ENCODE assay signal across 9 cellular contexts in the genomic region with DNA sequence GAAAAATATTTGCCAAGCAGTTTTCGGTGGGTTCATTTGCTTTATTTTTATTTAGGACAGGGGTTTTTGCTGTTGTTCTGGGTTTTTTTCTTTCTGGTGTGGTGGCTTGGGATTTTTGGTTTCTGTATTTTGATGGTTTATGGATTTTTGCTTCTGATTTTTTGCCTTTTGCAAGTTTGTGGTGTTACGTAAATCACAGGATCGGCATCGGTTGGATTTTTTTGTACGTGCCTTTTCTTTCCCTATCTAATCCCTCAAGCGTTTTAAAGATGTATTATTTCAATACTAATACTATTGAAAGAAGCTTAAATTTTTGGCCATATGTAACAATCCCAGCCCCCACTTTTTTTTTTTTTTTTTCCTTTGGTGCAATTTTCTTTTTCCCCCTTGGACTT. TPM values are rescaled to one million over a fixed set of nuclear protein-coding genes. Genes with fewer than 3 reads are reported as not detected.
DNase-seq lines count a peak whose midpoint lies in the region; ATAC-seq and TF ChIP-seq lines count a peak whose summit lies in the region.
"Had no signal": no experiment of that assay in that cellular context is flagged by ENCODE, and none has a peak within 500 bp of the region (broad histone marks: within the 10 kb centered on the region; RNA-seq: fewer than 3 reads in every experiment).

No MANE protein-coding gene starts in this region.

- in situ Hi-C loops in ACHN (cut with HindIII; ENCODE audit: low pct_ligation_motif_present, low pct_unique_long_range_greater_than_20kb, low sequenced_read_pairs) = no loop called here

- no peak for DNase-seq in activated T-cell treated with anti-CD3 and anti-CD28 coated beads, Interleukin-2, amount 50 U/mL, for 72 hours
- DNase-seq in activated T-cell treated with anti-CD3 and anti-CD28 coated beads, Interleukin-2, amount 50 U/mL, for 1 hour = no peak
- DNase-seq in right lobe of liver (no peak), tibial nerve (ENCODE audit: low spot score in 2 of 2) (no peak), cerebellar nuclear complex (lab: John Stamatoyannopoulos, UW) (no peak), ACHN (no peak)

- no peaks in the 10 kb centered on the region for H3K27me3 Mint-ChIP-seq in activated T-cell treated with anti-CD3 and anti-CD28 coated beads, Interleukin-2, amount 50 U/mL, for 72 hours (ENCODE audit: low read depth)

- peaks cover 0 to 35% (median 9%) of the 10 kb centered on the region in 4 donors for H3K4me1 ChIP-seq in right lobe of liver
- peaks cover 3 to 36% (median 16%) of the 10 kb centered on the region in 4 donors for H3K4me1 ChIP-seq in tibial nerve

- H3K27ac ChIP-seq in angular gyrus (ENCODE audit: low read depth, low read length) = peak overlapping the region; percentile 100
- H3K27ac ChIP-seq in right lobe of liver = peak overlapping the region; percentile 99 to 100 (median 99)
- peak overlapping the region; percentile 97 to 100 (median 98) for H3K27ac ChIP-seq in tibial nerve

- intact Hi-C loops in right lobe of liver (cut with DNase I) = loop anchor here in 1 of 2 donors (10.0 kb wide), 2 partner anchors 1199 to 1409 kb away; no protein-coding TSS in a partner anchor

- H3K36me3 Mint-ChIP-seq in activated T-cell treated with anti-CD3 and anti-CD28 coated beads, Interleukin-2, amount 50 U/mL, for 72 hours (ENCODE audit: insufficient read depth in 2 of 2) = peaks cover 15 to 17% of the 10 kb centered on the region in 2 donors

- H3K27me3 ChIP-seq in right lobe of liver (no peaks in the 10 kb centered on the region), tibial nerve (no peaks in the 10 kb centered on the region)

- peak overlapping the region; percentile 100 for H3K27ac Mint-ChIP-seq in activated T-cell treated with anti-CD3 and anti-CD28 coated beads, Interleukin-2, amount 50 U/mL, for 72 hours

- 0% methylated on average over 6 of the region's 6 CpGs for WGBS in right lobe of liver (ENCODE audit: insufficient coverage, low coverage, low lambda C conversion rate, missing lambda C conversion rate)
- 2 to 5% methylated on average over 6 of the region's 6 CpGs for WGBS in tibial nerve, 2 donors

- no peaks in the 10 kb centered on the region for H3K9me3 Mint-ChIP-seq in activated T-cell treated with anti-CD3 and anti-CD28 coated beads, Interleukin-2, amount 50 U/mL, for 72 hours

- ATAC-seq in activated T-cell treated with anti-CD3 and anti-CD28 coated beads, Interleukin-2, amount 50 U/mL, for 72 hours (replicated peaks in 1 of 2) = no peak
- no peak for ATAC-seq in right lobe of liver
- ATAC-seq in GM18867 (IDR thresholded peaks at IDR 0.05; ENCODE audit: unreplicated experiment) = no peak

- no peaks in the 10 kb centered on the region for H3K36me3 ChIP-seq in right lobe of liver
- H3K36me3 ChIP-seq in tibial nerve = no peaks in the 10 kb centered on the region

- H3K9me3 ChIP-seq in right lobe of liver (no peaks in the 10 kb centered on the region), tibial nerve (no peaks in the 10 kb centered on the region)

- H3K4me3 Mint-ChIP-seq in activated T-cell treated with anti-CD3 and anti-CD28 coated beads, Interleukin-2, amount 50 U/mL, for 72 hours = peak overlapping the region; percentile 95 to 96

- peaks cover 54% of the 10 kb centered on the region for H3K4me1 Mint-ChIP-seq in activated T-cell treated with anti-CD3 and anti-CD28 coated beads, Interleukin-2, amount 50 U/mL, for 72 hours (ENCODE audit: low read depth)

- TF ChIP-seq EP300 in tibial nerve (IDR thresholded peaks at IDR 0.05) = no peak

- peak overlapping the region; percentile 67 to 73 (median 67) for H3K4me3 ChIP-seq in right lobe of liver
- H3K4me3 ChIP-seq in tibial nerve = peak overlapping the region; percentile 76 to 91 (median 81)

- TF ChIP-seq POLR2A in right lobe of liver (IDR thresholded peaks at IDR 0.05) (no peak), tibial nerve (IDR thresholded peaks at IDR 0.05) (no peak)

- TF ChIP-seq CTCF in right lobe of liver (IDR thresholded peaks at IDR 0.05) = no peak
- TF ChIP-seq CTCF in tibial nerve (IDR thresholded peaks at IDR 0.05) = no peak

RNA-seq across cellular contexts. Expression of a gene that starts 0.8 kb away (rescaled TPM):
- total RNA-seq in activated T-cell treated with anti-CD3 and anti-CD28 coated beads, Interleukin-2, amount 50 U/mL, for 72 hours = 100 to 1,000 TPM; 106 to 118 TPM
- total RNA-seq in right lobe of liver (10 to 100 TPM; 29.1 to 67.5 (median 41.8) TPM), tibial nerve (100 to 1,000 TPM; 272 to 500 (median 305) TPM)

RNA-seq across cellular contexts. Expression of a gene that starts 43.7 kb away (rescaled TPM):
- not detected for total RNA-seq in activated T-cell treated with anti-CD3 and anti-CD28 coated beads, Interleukin-2, amount 50 U/mL, for 72 hours
- total RNA-seq in right lobe of liver (not detected), tibial nerve (not detected)
- total RNA-seq: posterior vena cava had no signal
